In the genomic region with DNA sequence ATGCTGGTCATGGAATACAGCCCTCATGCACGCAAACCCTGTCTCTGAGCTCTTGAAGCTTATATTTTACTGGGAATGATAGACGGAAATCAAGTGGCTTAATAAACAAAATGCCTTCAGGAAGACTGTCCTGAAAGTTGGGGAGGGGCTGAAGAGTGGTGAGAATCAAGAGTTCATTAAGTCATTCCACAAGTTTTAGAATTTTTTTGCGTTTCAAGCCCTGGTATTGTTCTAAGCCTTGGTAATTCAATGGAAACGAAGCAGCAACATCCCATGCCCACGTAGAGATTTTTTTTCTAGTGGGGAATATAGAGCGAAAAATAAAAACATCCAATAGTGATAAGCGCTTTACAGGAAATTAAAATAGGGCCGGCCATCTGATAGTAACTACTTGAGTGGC, we compare ENCODE assay signal across 1 cellular context.
TF ChIP-seq lines count a peak whose summit lies in the region.

No MANE protein-coding gene starts in this region.

TF ChIP-seq in GM12878, 131 proteins besides CTCF, POLR2A, EP300 and RAD21:
- TF ChIP-seq NBN (IDR thresholded peaks at IDR 0.05): no peak
- TF ChIP-seq, protein P1, sequence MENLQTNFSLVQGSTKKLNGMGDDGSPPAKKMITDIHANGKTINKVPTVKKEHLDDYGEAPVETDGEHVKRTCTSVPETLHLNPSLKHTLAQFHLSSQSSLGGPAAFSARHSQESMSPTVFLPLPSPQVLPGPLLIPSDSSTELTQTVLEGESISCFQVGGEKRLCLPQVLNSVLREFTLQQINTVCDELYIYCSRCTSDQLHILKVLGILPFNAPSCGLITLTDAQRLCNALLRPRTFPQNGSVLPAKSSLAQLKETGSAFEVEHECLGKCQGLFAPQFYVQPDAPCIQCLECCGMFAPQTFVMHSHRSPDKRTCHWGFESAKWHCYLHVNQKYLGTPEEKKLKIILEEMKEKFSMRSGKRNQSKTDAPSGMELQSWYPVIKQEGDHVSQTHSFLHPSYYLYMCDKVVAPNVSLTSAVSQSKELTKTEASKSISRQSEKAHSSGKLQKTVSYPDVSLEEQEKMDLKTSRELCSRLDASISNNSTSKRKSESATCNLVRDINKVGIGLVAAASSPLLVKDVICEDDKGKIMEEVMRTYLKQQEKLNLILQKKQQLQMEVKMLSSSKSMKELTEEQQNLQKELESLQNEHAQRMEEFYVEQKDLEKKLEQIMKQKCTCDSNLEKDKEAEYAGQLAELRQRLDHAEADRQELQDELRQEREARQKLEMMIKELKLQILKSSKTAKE (IDR thresholded peaks at IDR 0.05; ENCODE audit: low read depth, poor library complexity, severe bottlenecking): no peak
- no peak for TF ChIP-seq MAX (IDR thresholded peaks at IDR 0.05; ENCODE audit: low read depth, low read length)
- TF ChIP-seq, protein P2, sequence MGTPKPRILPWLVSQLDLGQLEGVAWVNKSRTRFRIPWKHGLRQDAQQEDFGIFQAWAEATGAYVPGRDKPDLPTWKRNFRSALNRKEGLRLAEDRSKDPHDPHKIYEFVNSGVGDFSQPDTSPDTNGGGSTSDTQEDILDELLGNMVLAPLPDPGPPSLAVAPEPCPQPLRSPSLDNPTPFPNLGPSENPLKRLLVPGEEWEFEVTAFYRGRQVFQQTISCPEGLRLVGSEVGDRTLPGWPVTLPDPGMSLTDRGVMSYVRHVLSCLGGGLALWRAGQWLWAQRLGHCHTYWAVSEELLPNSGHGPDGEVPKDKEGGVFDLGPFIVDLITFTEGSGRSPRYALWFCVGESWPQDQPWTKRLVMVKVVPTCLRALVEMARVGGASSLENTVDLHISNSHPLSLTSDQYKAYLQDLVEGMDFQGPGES (IDR thresholded peaks at IDR 0.05): no peak
